Comparison of ENCODE assay signal across 1 cellular context in the genomic region with DNA sequence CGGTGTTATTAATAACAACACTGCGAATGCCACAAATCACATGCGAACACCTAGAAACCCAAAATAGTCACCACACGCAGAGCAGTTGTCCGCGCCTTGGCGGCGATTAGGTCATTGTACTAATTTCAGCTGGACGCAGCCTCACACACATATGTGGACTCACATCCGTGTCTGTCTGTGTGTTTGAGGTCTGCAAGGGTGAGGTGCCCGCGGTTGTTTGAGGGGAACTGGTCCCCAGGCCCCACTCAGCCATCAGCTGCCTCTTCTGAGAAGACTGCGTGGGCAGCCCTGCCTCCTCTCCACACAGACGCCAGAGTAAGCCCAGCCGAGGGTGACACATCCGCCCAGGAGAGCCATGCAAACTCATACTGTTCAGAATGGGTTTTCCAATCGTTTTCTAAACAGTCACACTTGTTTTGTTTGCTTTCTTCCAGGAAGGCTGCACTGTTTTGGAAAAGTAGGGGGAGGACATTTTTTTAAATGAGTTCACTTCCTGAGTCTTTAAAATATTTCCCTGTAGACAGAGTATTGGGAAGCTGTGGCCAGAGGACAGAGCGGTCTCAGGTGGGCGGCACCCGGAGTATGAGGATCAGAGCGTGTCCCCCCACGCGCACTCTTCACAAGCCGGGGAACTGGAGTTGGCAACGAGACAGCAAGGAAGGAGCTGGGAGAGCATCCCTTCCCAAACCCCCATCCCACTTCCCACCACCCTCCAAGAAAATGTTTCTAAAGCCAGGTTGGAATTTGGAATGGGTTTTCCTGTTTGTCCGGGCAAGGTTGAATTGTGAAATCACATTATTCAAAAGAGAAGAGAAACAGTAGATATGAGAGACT.
TF ChIP-seq lines count a peak whose summit lies in the region.

No MANE protein-coding gene starts in this region.

TF ChIP-seq in IMR-90, 13 proteins besides CTCF, POLR2A, EP300 and RAD21 (continued from another document):
- TF ChIP-seq, protein P1, sequence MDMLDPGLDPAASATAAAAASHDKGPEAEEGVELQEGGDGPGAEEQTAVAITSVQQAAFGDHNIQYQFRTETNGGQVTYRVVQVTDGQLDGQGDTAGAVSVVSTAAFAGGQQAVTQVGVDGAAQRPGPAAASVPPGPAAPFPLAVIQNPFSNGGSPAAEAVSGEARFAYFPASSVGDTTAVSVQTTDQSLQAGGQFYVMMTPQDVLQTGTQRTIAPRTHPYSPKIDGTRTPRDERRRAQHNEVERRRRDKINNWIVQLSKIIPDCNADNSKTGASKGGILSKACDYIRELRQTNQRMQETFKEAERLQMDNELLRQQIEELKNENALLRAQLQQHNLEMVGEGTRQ (IDR thresholded peaks at IDR 0.05; ENCODE audit: low read depth, low read length), result no peak
- TF ChIP-seq MAZ (IDR thresholded peaks at IDR 0.05; ENCODE audit: borderline replicate concordance, low read depth, low read length), result no peak; the same call in 1 of the 2 replicates
- TF ChIP-seq, protein P2, sequence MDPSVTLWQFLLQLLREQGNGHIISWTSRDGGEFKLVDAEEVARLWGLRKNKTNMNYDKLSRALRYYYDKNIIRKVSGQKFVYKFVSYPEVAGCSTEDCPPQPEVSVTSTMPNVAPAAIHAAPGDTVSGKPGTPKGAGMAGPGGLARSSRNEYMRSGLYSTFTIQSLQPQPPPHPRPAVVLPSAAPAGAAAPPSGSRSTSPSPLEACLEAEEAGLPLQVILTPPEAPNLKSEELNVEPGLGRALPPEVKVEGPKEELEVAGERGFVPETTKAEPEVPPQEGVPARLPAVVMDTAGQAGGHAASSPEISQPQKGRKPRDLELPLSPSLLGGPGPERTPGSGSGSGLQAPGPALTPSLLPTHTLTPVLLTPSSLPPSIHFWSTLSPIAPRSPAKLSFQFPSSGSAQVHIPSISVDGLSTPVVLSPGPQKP (IDR thresholded peaks at IDR 0.05; ENCODE audit: borderline replicate concordance, low read depth, low read length), result no peak
- TF ChIP-seq SMC3 (IDR thresholded peaks at IDR 0.05; ENCODE audit: low read depth, low read length), result peak; percentile 1
- TF ChIP-seq CHD1 (IDR thresholded peaks at IDR 0.05; ENCODE audit: low read depth, low read length), result peak; percentile 86
- no peak for TF ChIP-seq MAFK (IDR thresholded peaks at IDR 0.05; ENCODE audit: low read depth, low read length)
- TF ChIP-seq FOS (IDR thresholded peaks at IDR 0.05; ENCODE audit: low read depth, low read length), result peak; percentile 90
- TF ChIP-seq RCOR1 (IDR thresholded peaks at IDR 0.05; ENCODE audit: insufficient replicate concordance, low read length), result no peak
- no peak for TF ChIP-seq NFE2L2 (IDR thresholded peaks at IDR 0.05; ENCODE audit: low read depth, low read length)
- peak; percentile 60 for TF ChIP-seq BHLHE40 (IDR thresholded peaks at IDR 0.05; ENCODE audit: low read depth, low read length)
